10 cellular contexts compared by ENCODE assay signal in genomic region chr14:78530078-78530477, GRCh38.
DNase-seq lines count a peak whose midpoint lies in the region; FAIRE-seq and TF ChIP-seq lines count a peak whose summit lies in the region.
"Had no signal": no experiment of that assay in that cellular context is flagged by ENCODE, and none has a peak within 500 bp of the region (broad histone marks: within the 10 kb centered on the region; RNA-seq: fewer than 3 reads in every experiment).

No MANE protein-coding gene starts in this region.

- H3K27me3 ChIP-seq in cardiac muscle cell (no peaks in the 10 kb centered on the region), right atrium auricular region (no peaks in the 10 kb centered on the region), tibial nerve (no peaks in the 10 kb centered on the region)
- H3K27me3 ChIP-seq: ovary had no signal

- no peak for TF ChIP-seq CTCF in cardiac muscle cell (IDR thresholded peaks at IDR 0.05; ENCODE audit: low read depth, low read length)
- TF ChIP-seq CTCF in right atrium auricular region (IDR thresholded peaks at IDR 0.05), result no peak
- TF ChIP-seq CTCF in fibroblast of mammary gland (conservative IDR thresholded peaks at IDR 0.05; ENCODE audit: control insufficient read depth, insufficient read depth, low read depth, low read length), result no peak
- no peak for TF ChIP-seq CTCF in tibial nerve (IDR thresholded peaks at IDR 0.05)

- DNase-seq in cardiac muscle cell (ENCODE audit: low read depth in 1 of 2, low spot score in 1 of 2), result peak; percentile 2 to 83
- no peak for DNase-seq in right atrium auricular region (ENCODE audit: low spot score)
- DNase-seq in RPMI8226, result peak; percentile 52
- peak; percentile 22 for DNase-seq in fibroblast of mammary gland (ENCODE audit: low read depth)
- peak; percentile 43 for DNase-seq in urothelium cell line (ENCODE audit: low spot score)
- DNase-seq in T-helper 1 cell, result no peak
- no peak for DNase-seq in tibial nerve (ENCODE audit: low spot score in 2 of 2)
- no peak for DNase-seq in NCI-H2029 (lab: John Stamatoyannopoulos, UW)
- DNase-seq: NCI-H1092 treated with DMSO at 0.1 percent for 48 hours, ovary had no signal

- H3K27ac ChIP-seq in cardiac muscle cell (no peak overlapping the region), right atrium auricular region (no peak overlapping the region), tibial nerve (no peak overlapping the region)
- H3K27ac ChIP-seq: ovary had no signal

- no peaks in the 10 kb centered on the region for H3K4me1 ChIP-seq in cardiac muscle cell (ENCODE audit: low read depth)
- no peaks in the 10 kb centered on the region for H3K4me1 ChIP-seq in right atrium auricular region
- no peaks in the 10 kb centered on the region for H3K4me1 ChIP-seq in tibial nerve

- H3K4me3 ChIP-seq in cardiac muscle cell, result no peak overlapping the region
- H3K4me3 ChIP-seq in right atrium auricular region, result no peak overlapping the region
- no peak overlapping the region for H3K4me3 ChIP-seq in fibroblast of mammary gland (ENCODE audit: control insufficient read depth, low read depth, low read length)
- H3K4me3 ChIP-seq in tibial nerve, result no peak overlapping the region
- H3K4me3 ChIP-seq: ovary had no signal

- no peak for FAIRE-seq in urothelium cell line (lab: Jason Lieb, UNC)

- no peak for TF ChIP-seq EP300 in tibial nerve (IDR thresholded peaks at IDR 0.05)

- 12% methylated on average over 2 of the region's 2 CpGs for WGBS in tibial nerve, 2 donors

- TF ChIP-seq POLR2A in tibial nerve (IDR thresholded peaks at IDR 0.05), result no peak

- no peaks in the 10 kb centered on the region for H3K9me3 ChIP-seq in cardiac muscle cell (ENCODE audit: low read depth)
- H3K9me3 ChIP-seq in right atrium auricular region, result no peaks in the 10 kb centered on the region
- no peaks in the 10 kb centered on the region for H3K9me3 ChIP-seq in tibial nerve
- H3K9me3 ChIP-seq: ovary had no signal

- H3K36me3 ChIP-seq in cardiac muscle cell (no peaks in the 10 kb centered on the region), right atrium auricular region (no peaks in the 10 kb centered on the region), tibial nerve (no peaks in the 10 kb centered on the region)
- H3K36me3 ChIP-seq: ovary had no signal

Comparison
In these comparisons a context has a peak if more than half of its experiments do, and no peak if none do; other contexts are left out.
1. DNase-seq: peak in cardiac muscle cell (2 of 2), RPMI8226 (single experiment), fibroblast of mammary gland (single experiment) and urothelium cell line (single experiment); none in right atrium auricular region (single experiment), T-helper 1 cell (0 of 5), tibial nerve (0 of 2) and NCI-H2029 (single experiment).